Comparison of ENCODE assay signal across 17 cellular contexts in genomic region chr9:75452512-75452911, GRCh38.
"Had no signal": no experiment of that assay in that cellular context is flagged by ENCODE, and none has a peak within 500 bp of the region (broad histone marks: within the 10 kb centered on the region; RNA-seq: fewer than 3 reads in every experiment).

No MANE protein-coding gene starts in this region.

- H3K9me3 ChIP-seq: ascending aorta, neutrophil, spleen had no signal

- H3K4me3 ChIP-seq: ascending aorta, coronary artery, spleen had no signal

- DNase-seq: activated CD4-positive, alpha-beta T cell treated with anti-CD3 and anti-CD28 coated beads, Interleukin-2, amount 10 ng/mL, durations not matched to agents 24 days and 14 days; activated CD8-positive, alpha-beta memory T cell treated with anti-CD3 and anti-CD28 coated beads, Interleukin-2, amount 50 U/mL, for 4 hours; activated effector memory CD4-positive, alpha-beta T cell treated with Interleukin-2 at 50 U/mL for 16 hours; activated naive CD4-positive, alpha-beta T cell treated with anti-CD3 and anti-CD28 coated beads, Interleukin-2, amount 10 ng/mL, durations not matched to agents 7 days and 5 days; activated naive CD8-positive, alpha-beta T cell treated with anti-CD3 and anti-CD28 coated beads, Interleukin-2, amount 50 U/mL, for 24 hours; activated T-cell treated with anti-CD3 and anti-CD28 coated beads, Interleukin-2, amount 50 U/mL, for 4 hours; immature natural killer cell; kidney glomerular epithelial cell; naive thymus-derived CD8-positive, alpha-beta T cell; spleen; stimulated activated CD4-positive, alpha-beta T cell treated with anti-CD3 and anti-CD28 coated beads, Interleukin-4, amount 100 ng/mL, for 4 hours; T-cell had no signal

- H3K36me3 Mint-ChIP-seq: activated naive CD4-positive, alpha-beta T cell treated with anti-CD3 and anti-CD28 coated beads, Interleukin-2, amount 10 ng/mL, durations not matched to agents 7 days and 5 days; immature natural killer cell; naive thymus-derived CD8-positive, alpha-beta T cell; stimulated activated memory B cell treated with anti-CD40 and anti-IgM and Interleukin-4, amounts not matched to agents 10 μg/mL and 1 μg/mL and 100 μg/mL, for 72 hours; T-cell had no signal

- H3K9me3 Mint-ChIP-seq: activated CD4-positive, alpha-beta T cell treated with anti-CD3 and anti-CD28 coated beads, Interleukin-2, amount 10 ng/mL, durations not matched to agents 24 days and 14 days; activated naive CD4-positive, alpha-beta T cell treated with anti-CD3 and anti-CD28 coated beads, Interleukin-2, amount 10 ng/mL, durations not matched to agents 7 days and 5 days; activated naive CD8-positive, alpha-beta T cell treated with anti-CD3 and anti-CD28 coated beads, Interleukin-2, amount 50 U/mL, for 24 hours; activated T-cell treated with anti-CD3 and anti-CD28 coated beads, Interleukin-2, amount 50 U/mL, for 4 hours; naive thymus-derived CD8-positive, alpha-beta T cell had no signal

- H3K27ac Mint-ChIP-seq: activated CD4-positive, alpha-beta T cell treated with anti-CD3 and anti-CD28 coated beads, Interleukin-2, amount 10 ng/mL, durations not matched to agents 24 days and 14 days; activated naive CD4-positive, alpha-beta T cell treated with anti-CD3 and anti-CD28 coated beads, Interleukin-2, amount 10 ng/mL, durations not matched to agents 7 days and 5 days; activated naive CD8-positive, alpha-beta T cell treated with anti-CD3 and anti-CD28 coated beads, Interleukin-2, amount 50 U/mL, for 24 hours; immature natural killer cell; naive thymus-derived CD8-positive, alpha-beta T cell; stimulated activated memory B cell treated with anti-CD40 and anti-IgM and Interleukin-4, amounts not matched to agents 10 μg/mL and 1 μg/mL and 100 μg/mL, for 72 hours; T-cell had no signal

- ATAC-seq: activated naive CD8-positive, alpha-beta T cell treated with anti-CD3 and anti-CD28 coated beads, Interleukin-2, amount 50 U/mL, for 24 hours; activated T-cell treated with anti-CD3 and anti-CD28 coated beads, Interleukin-2, amount 50 U/mL, for 4 hours; naive thymus-derived CD8-positive, alpha-beta T cell; stimulated activated memory B cell treated with anti-CD40 and anti-IgM and Interleukin-4, amounts not matched to agents 10 μg/mL and 1 μg/mL and 100 μg/mL, for 72 hours; T-cell had no signal

- H3K27me3 ChIP-seq: ascending aorta, neutrophil, spleen had no signal

- H3K27ac ChIP-seq: neutrophil had no signal

- H3K79me2 ChIP-seq: parathyroid adenoma had no signal

- H3K9ac ChIP-seq: parathyroid adenoma had no signal

- H3K4me1 Mint-ChIP-seq: activated CD4-positive, alpha-beta T cell treated with anti-CD3 and anti-CD28 coated beads, Interleukin-2, amount 10 ng/mL, durations not matched to agents 24 days and 14 days; activated naive CD4-positive, alpha-beta T cell treated with anti-CD3 and anti-CD28 coated beads, Interleukin-2, amount 10 ng/mL, durations not matched to agents 7 days and 5 days; activated naive CD8-positive, alpha-beta T cell treated with anti-CD3 and anti-CD28 coated beads, Interleukin-2, amount 50 U/mL, for 24 hours; immature natural killer cell; T-cell had no signal

- H3K4me3 Mint-ChIP-seq: activated CD4-positive, alpha-beta T cell treated with anti-CD3 and anti-CD28 coated beads, Interleukin-2, amount 10 ng/mL, durations not matched to agents 24 days and 14 days; activated naive CD4-positive, alpha-beta T cell treated with anti-CD3 and anti-CD28 coated beads, Interleukin-2, amount 10 ng/mL, durations not matched to agents 7 days and 5 days; activated naive CD8-positive, alpha-beta T cell treated with anti-CD3 and anti-CD28 coated beads, Interleukin-2, amount 50 U/mL, for 24 hours; activated T-cell treated with anti-CD3 and anti-CD28 coated beads, Interleukin-2, amount 50 U/mL, for 4 hours; immature natural killer cell; naive thymus-derived CD8-positive, alpha-beta T cell; stimulated activated memory B cell treated with anti-CD40 and anti-IgM and Interleukin-4, amounts not matched to agents 10 μg/mL and 1 μg/mL and 100 μg/mL, for 72 hours; T-cell had no signal

- H3K36me3 ChIP-seq: ascending aorta, neutrophil, spleen had no signal

- H3K27me3 Mint-ChIP-seq: activated naive CD4-positive, alpha-beta T cell treated with anti-CD3 and anti-CD28 coated beads, Interleukin-2, amount 10 ng/mL, durations not matched to agents 7 days and 5 days; activated naive CD8-positive, alpha-beta T cell treated with anti-CD3 and anti-CD28 coated beads, Interleukin-2, amount 50 U/mL, for 24 hours; stimulated activated memory B cell treated with anti-CD40 and anti-IgM and Interleukin-4, amounts not matched to agents 10 μg/mL and 1 μg/mL and 100 μg/mL, for 72 hours had no signal
